ENCODE assay signal across 25 cellular contexts in genomic region chr22:22057617-22058378, GRCh38.
A peak's percentile ranks its signal among the peaks of the same experiment; 100 is the strongest.
DNase-seq lines count a peak whose midpoint lies in the region; ATAC-seq, FAIRE-seq and TF ChIP-seq lines count a peak whose summit lies in the region.
"Had no signal": no experiment of that assay in that cellular context is flagged by ENCODE, and none has a peak within 500 bp of the region (broad histone marks: within the 10 kb centered on the region; RNA-seq: fewer than 3 reads in every experiment).

No MANE protein-coding gene starts in this region.

- no peaks in the 10 kb centered on the region for H3K9me3 Mint-ChIP-seq in T-helper 2 cell treated with Interferon-gamma antibody and Interleukin-4, amounts not matched to agents 5 μg/mL and 100 μg/mL, for 36 hours
- peaks cover 0 to 4% (median 0%) of the 10 kb centered on the region in 7 donors for H3K9me3 Mint-ChIP-seq in naive B cell
- H3K9me3 Mint-ChIP-seq in chondrocyte (ENCODE audit: low read depth) = peaks cover 8% of the 10 kb centered on the region
- H3K9me3 Mint-ChIP-seq: CD8-positive, alpha-beta T cell; HFFc6 had no signal

- H3K36me3 Mint-ChIP-seq in T-helper 2 cell treated with Interferon-gamma antibody and Interleukin-4, amounts not matched to agents 5 μg/mL and 100 μg/mL, for 36 hours (ENCODE audit: low read depth) = no peaks in the 10 kb centered on the region
- H3K36me3 Mint-ChIP-seq in naive B cell = no peaks in the 10 kb centered on the region
- H3K36me3 Mint-ChIP-seq in chondrocyte (ENCODE audit: low read depth) = peaks cover 3% of the 10 kb centered on the region
- H3K36me3 Mint-ChIP-seq: CD8-positive, alpha-beta T cell had no signal

- peaks cover 37% of the 10 kb centered on the region for H3K27me3 Mint-ChIP-seq in T-helper 2 cell treated with Interferon-gamma antibody and Interleukin-4, amounts not matched to agents 5 μg/mL and 100 μg/mL, for 36 hours (ENCODE audit: low read depth)
- H3K27me3 Mint-ChIP-seq in naive B cell = peaks cover 0 to 4% (median 0%) of the 10 kb centered on the region in 3 donors
- H3K27me3 Mint-ChIP-seq in chondrocyte (ENCODE audit: low read depth) = peaks cover 58% of the 10 kb centered on the region

- 70 to 73% (median 71%) methylated on average over 5 of the region's 5 CpGs for WGBS in psoas muscle, 3 donors

- H3K4me3 Mint-ChIP-seq in T-helper 2 cell treated with Interferon-gamma antibody and Interleukin-4, amounts not matched to agents 5 μg/mL and 100 μg/mL, for 36 hours = no peak overlapping the region
- H3K4me3 Mint-ChIP-seq in naive B cell = peak overlapping the region in 5 of 8 donors; percentile 1 to 77 (median 64)
- no peak overlapping the region for H3K4me3 Mint-ChIP-seq in chondrocyte (ENCODE audit: unreplicated experiment)
- H3K4me3 Mint-ChIP-seq: CD8-positive, alpha-beta T cell; HFFc6 had no signal

- H3K9me3 ChIP-seq in OCI-LY7 (ENCODE audit: low read length) = no peaks in the 10 kb centered on the region
- no peaks in the 10 kb centered on the region for H3K9me3 ChIP-seq in psoas muscle
- no peaks in the 10 kb centered on the region for H3K9me3 ChIP-seq in WERI-Rb-1 (ENCODE audit: severe bottlenecking)
- H3K9me3 ChIP-seq: SJSA1 had no signal

- H4K20me1 ChIP-seq in OCI-LY7 (ENCODE audit: insufficient read depth, low read length) = no peaks in the 10 kb centered on the region

- BruUV-seq in OCI-LY7 (replicated peaks; lab: Mats Ljungman, UMichigan) = no TSS peak

- H3K27ac ChIP-seq in OCI-LY7 (ENCODE audit: low read depth, low read length, poor library complexity, severe bottlenecking) (peak overlapping the region; percentile 37), psoas muscle (no peak overlapping the region), WERI-Rb-1 (no peak overlapping the region)
- H3K27ac ChIP-seq: 22Rv1, KMS-11, SJSA1 had no signal

- CTCF ChIA-PET in OCI-LY7 (lab: Charles Lee; ENCODE audit: unreplicated experiment) = interaction anchor here (1.1 kb wide), 1 partner anchor 111 kb away, joined by 3 read pairs; no protein-coding TSS in a partner anchor

- H3K4me1 Mint-ChIP-seq in T-helper 2 cell treated with Interferon-gamma antibody and Interleukin-4, amounts not matched to agents 5 μg/mL and 100 μg/mL, for 36 hours (ENCODE audit: low read depth) = no peaks in the 10 kb centered on the region
- H3K4me1 Mint-ChIP-seq in naive B cell (peaks cover 26 to 37% (median 33%) of the 10 kb centered on the region in 3 donors), chondrocyte (ENCODE audit: low read depth) (peaks cover 5% of the 10 kb centered on the region)

- H3K4me2 ChIP-seq in OCI-LY7 (ENCODE audit: low read length) = peak overlapping the region; percentile 70
- H3K4me2 ChIP-seq: KMS-11 had no signal

- H3K4me1 ChIP-seq in OCI-LY7 (ENCODE audit: insufficient read depth, low read length, poor library complexity, severe bottlenecking) (peaks cover 53% of the 10 kb centered on the region), psoas muscle (no peaks in the 10 kb centered on the region)
- H3K4me1 ChIP-seq: SJSA1 had no signal

- H3K4me3 ChIP-seq in OCI-LY7 (ENCODE audit: low read depth, low read length, poor library complexity, severe bottlenecking) (no peak overlapping the region), psoas muscle (no peak overlapping the region), WERI-Rb-1 (ENCODE audit: low read depth, low read length) (no peak overlapping the region)
- H3K4me3 ChIP-seq: SJSA1 had no signal

- H3K27me3 ChIP-seq in psoas muscle (ENCODE audit: insufficient read depth in 3 of 3, low read length in 2 of 3) (peaks cover 0 to 5% (median 0%) of the 10 kb centered on the region in 3 donors), WERI-Rb-1 (ENCODE audit: insufficient read depth, low read depth, severe bottlenecking) (no peaks in the 10 kb centered on the region)

- no peaks in the 10 kb centered on the region for H3K79me2 ChIP-seq in OCI-LY7 (ENCODE audit: insufficient read depth, low read depth, low read length)

- no peak for FAIRE-seq in HTR-8/SVneo (lab: Jason Lieb, UNC)
- FAIRE-seq: H54 had no signal

- H3K36me3 ChIP-seq in OCI-LY7 (ENCODE audit: insufficient read depth, low read length) = no peaks in the 10 kb centered on the region
- H3K36me3 ChIP-seq in psoas muscle (ENCODE audit: insufficient read depth in 1 of 2, low read depth in 1 of 2) = no peaks in the 10 kb centered on the region
- no peaks in the 10 kb centered on the region for H3K36me3 ChIP-seq in WERI-Rb-1
- H3K36me3 ChIP-seq: SJSA1 had no signal

- DNase-seq in T-helper 2 cell treated with Interferon-gamma antibody and Interleukin-4, amounts not matched to agents 5 μg/mL and 100 μg/mL, for 36 hours (ENCODE audit: low spot score) = peak; percentile 2
- DNase-seq in T-helper 2 cell (no peak), OCI-LY7 (ENCODE audit: low spot score) (no peak), naive B cell (no peak), HTR-8/SVneo (ENCODE audit: insufficient read length, low spot score) (no peak), psoas muscle (no peak), WERI-Rb-1 (no peak), chondrocyte (ENCODE audit: low spot score) (no peak)
- DNase-seq: ACHN; C1 segment of cervical spinal cord; Calu3; CD8-positive, alpha-beta T cell; EL; HFFc6; NCI-H1105 treated with DMSO at 0.1 percent for 48 hours; NCI-H2029 treated with DMSO at 0.1 percent for 48 hours; NCI-H345; NCI-H524; NCI-H774; NK-92 treated with Interleukin-12 subunit alpha and Interleukin-12 subunit beta, amount 100 ng/mL, for 24 hours had no signal

- no peak for ATAC-seq in naive B cell (ENCODE audit: low read depth in 2 of 2)
- no peak for ATAC-seq in psoas muscle
- ATAC-seq: CD8-positive, alpha-beta T cell; Right ventricle myocardium inferior had no signal

- no peaks in the 10 kb centered on the region for H3K9me2 ChIP-seq in OCI-LY7 (ENCODE audit: insufficient read depth, low read length)

- H2AFZ ChIP-seq in OCI-LY7 (ENCODE audit: low read length) = peak overlapping the region; percentile 99; the same call in 1 of the 2 replicates

- no peak overlapping the region for H3K27ac Mint-ChIP-seq in T-helper 2 cell treated with Interferon-gamma antibody and Interleukin-4, amounts not matched to agents 5 μg/mL and 100 μg/mL, for 36 hours
- H3K27ac Mint-ChIP-seq in naive B cell (peak overlapping the region in 2 of 6 donors; percentile 8 to 88), chondrocyte (ENCODE audit: unreplicated experiment) (no peak overlapping the region)
- H3K27ac Mint-ChIP-seq: CD8-positive, alpha-beta T cell; HFFc6 had no signal

- POLR2A ChIA-PET in OCI-LY7 (lab: Charles Lee) = interaction anchor here (0.9 to 4.5 kb wide), 3 partner anchors 11 to 26 kb away, joined by 3 to 27 read pairs (median 5); no protein-coding TSS in a partner anchor

- TF ChIP-seq CTCF in OCI-LY7 (conservative IDR thresholded peaks at IDR 0.05; ENCODE audit: low read length) (no peak), psoas muscle (IDR thresholded peaks at IDR 0.05) (no peak), WERI-Rb-1 (IDR thresholded peaks at IDR 0.05; ENCODE audit: low read depth, low read length) (no peak), chondrocyte (IDR thresholded peaks at IDR 0.05) (no peak)

- intact Hi-C loops in OCI-LY7 (cut with micrococcal nuclease; ENCODE audit: unreplicated experiment) = loop anchor here (1.0 kb wide), 1 partner anchor 31 kb away; no protein-coding TSS in a partner anchor
- intact Hi-C loops in psoas muscle (cut with DNase I) = no loop called here

Comparison
In these comparisons a context has a peak if more than half of its experiments do, and no peak if none do; other contexts are left out.
1. H3K4me3 Mint-ChIP-seq: peak in naive B cell (5 of 8); none in T-helper 2 cell treated with Interferon-gamma antibody and Interleukin-4, amounts not matched to agents 5 μg/mL and 100 μg/mL, for 36 hours (single experiment) and chondrocyte (single experiment).